9 cellular contexts compared by ENCODE assay signal in genomic region chr9:22427226-22427880, GRCh38. TPM values are rescaled to one million over a fixed set of nuclear protein-coding genes. Genes with fewer than 3 reads are reported as not detected.
"Had no signal": no experiment of that assay in that cellular context is flagged by ENCODE, and none has a peak within 500 bp of the region (broad histone marks: within the 10 kb centered on the region; RNA-seq: fewer than 3 reads in every experiment).

No MANE protein-coding gene starts in this region.

- DNase-seq: GDM1, GF-D8 had no signal

- ATAC-seq: GM12878 had no signal

- FAIRE-seq: G401.6, GM12878, GM12891, GM12892, GM18507, GM19239 had no signal

- H3K4me3 ChIP-seq: GM12878 had no signal

RNA-seq across cellular contexts. Expression of gene DMRTA1, which starts 19.3 kb away (rescaled TPM):
- total RNA-seq: G401, GM12878 had no signal
- polyA plus RNA-seq: GM12878 had no signal
